1 cellular context compared by ENCODE assay signal in genomic region chr2:101310591-101311389, GRCh38.
A peak's percentile ranks its signal among the peaks of the same experiment; 100 is the strongest.
TF ChIP-seq lines count a peak whose summit lies in the region.

No MANE protein-coding gene starts in this region.

TF ChIP-seq in HepG2, 621 proteins besides CTCF, POLR2A, EP300 and RAD21 (continued from another document and continues in another):
- TF ChIP-seq, protein P1, sequence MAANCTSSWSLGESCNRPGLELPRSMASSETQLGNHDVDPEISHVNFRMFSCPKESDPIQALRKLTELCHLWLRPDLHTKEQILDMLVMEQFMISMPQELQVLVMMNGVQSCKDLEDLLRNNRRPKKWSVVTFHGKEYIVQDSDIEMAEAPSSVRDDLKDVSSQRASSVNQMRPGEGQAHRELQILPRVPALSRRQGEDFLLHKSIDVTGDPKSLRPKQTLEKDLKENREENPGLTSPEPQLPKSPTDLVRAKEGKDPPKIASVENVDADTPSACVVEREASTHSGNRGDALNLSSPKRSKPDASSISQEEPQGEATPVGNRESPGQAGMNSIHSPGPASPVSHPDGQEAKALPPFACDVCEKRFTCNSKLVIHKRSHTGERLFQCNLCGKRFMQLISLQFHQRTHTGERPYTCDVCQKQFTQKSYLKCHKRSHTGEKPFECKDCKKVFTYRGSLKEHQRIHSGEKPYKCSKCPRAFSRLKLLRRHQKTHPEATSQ (CRISPR knock-in tag; IDR thresholded peaks at IDR 0.05; ENCODE audit: borderline replicate concordance) = 0 out of 2 replicates have a peak, but pooled peaks have one; percentile 16
- TF ChIP-seq, protein P2, sequence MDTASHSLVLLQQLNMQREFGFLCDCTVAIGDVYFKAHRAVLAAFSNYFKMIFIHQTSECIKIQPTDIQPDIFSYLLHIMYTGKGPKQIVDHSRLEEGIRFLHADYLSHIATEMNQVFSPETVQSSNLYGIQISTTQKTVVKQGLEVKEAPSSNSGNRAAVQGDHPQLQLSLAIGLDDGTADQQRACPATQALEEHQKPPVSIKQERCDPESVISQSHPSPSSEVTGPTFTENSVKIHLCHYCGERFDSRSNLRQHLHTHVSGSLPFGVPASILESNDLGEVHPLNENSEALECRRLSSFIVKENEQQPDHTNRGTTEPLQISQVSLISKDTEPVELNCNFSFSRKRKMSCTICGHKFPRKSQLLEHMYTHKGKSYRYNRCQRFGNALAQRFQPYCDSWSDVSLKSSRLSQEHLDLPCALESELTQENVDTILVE (CRISPR knock-in tag; IDR thresholded peaks at IDR 0.05) = no peak
- TF ChIP-seq ZNF703 (CRISPR knock-in tag; IDR thresholded peaks at IDR 0.05; ENCODE audit: borderline replicate concordance) (no peak), RNF219 (CRISPR knock-in tag; IDR thresholded peaks at IDR 0.05) (no peak), NFRKB (IDR thresholded peaks at IDR 0.05) (no peak), BCL3 (CRISPR knock-in tag; IDR thresholded peaks at IDR 0.05) (no peak), GFI1 (CRISPR knock-in tag; IDR thresholded peaks at IDR 0.05; ENCODE audit: borderline replicate concordance) (no peak), ZNF546 (CRISPR knock-in tag; conservative IDR thresholded peaks at IDR 0.05) (no peak), CREB3 (CRISPR knock-in tag; IDR thresholded peaks at IDR 0.05) (no peak), ZNF761 (CRISPR knock-in tag; conservative IDR thresholded peaks at IDR 0.05) (no peak), KDM2A (CRISPR knock-in tag; IDR thresholded peaks at IDR 0.05; ENCODE audit: borderline replicate concordance, low read depth) (no peak), ZNF282 (IDR thresholded peaks at IDR 0.05; ENCODE audit: partially characterized antibody) (no peak), ZNF737 (CRISPR knock-in tag; IDR thresholded peaks at IDR 0.05; ENCODE audit: borderline replicate concordance) (no peak), ZNF30 (CRISPR knock-in tag; IDR thresholded peaks at IDR 0.05) (no peak), SP1 (IDR thresholded peaks at IDR 0.05) (no peak), SP1 (CRISPR knock-in tag; IDR thresholded peaks at IDR 0.05) (no peak), CAMTA2 (CRISPR knock-in tag; IDR thresholded peaks at IDR 0.05; ENCODE audit: borderline replicate concordance) (no peak), TCF7L2 (IDR thresholded peaks at IDR 0.05; ENCODE audit: low read depth, low read length) (no peak), ZFP62 (CRISPR knock-in tag; IDR thresholded peaks at IDR 0.05) (no peak), IRF9 (CRISPR knock-in tag; IDR thresholded peaks at IDR 0.05; ENCODE audit: borderline replicate concordance) (no peak), ERF (CRISPR knock-in tag; IDR thresholded peaks at IDR 0.05) (no peak), HHEX (CRISPR knock-in tag; IDR thresholded peaks at IDR 0.05) (no peak), HMG20B (CRISPR knock-in tag; conservative IDR thresholded peaks at IDR 0.05) (no peak), ISL2 (CRISPR knock-in tag; IDR thresholded peaks at IDR 0.05) (peak; percentile 20; the same call in 1 of the 2 replicates), ZNF121 (CRISPR knock-in tag; IDR thresholded peaks at IDR 0.05) (no peak), ZFAT (CRISPR knock-in tag; conservative IDR thresholded peaks at IDR 0.05) (no peak), ZNF572 (CRISPR knock-in tag; IDR thresholded peaks at IDR 0.05) (no peak), RELA (CRISPR knock-in tag; IDR thresholded peaks at IDR 0.05) (no peak), ZNF3 (CRISPR knock-in tag; IDR thresholded peaks at IDR 0.05) (no peak), NFE2L1 (CRISPR knock-in tag; IDR thresholded peaks at IDR 0.05; ENCODE audit: borderline replicate concordance) (no peak), RAD51 (IDR thresholded peaks at IDR 0.05; ENCODE audit: borderline replicate concordance) (no peak), GABPA (IDR thresholded peaks at IDR 0.05; ENCODE audit: low read depth, low read length) (no peak), GABPA (CRISPR knock-in tag; IDR thresholded peaks at IDR 0.05; ENCODE audit: low read depth) (peak; percentile 10; the same call in 1 of the 2 replicates), ZNF138 (CRISPR knock-in tag; IDR thresholded peaks at IDR 0.05; ENCODE audit: low read depth) (no peak), FOXC1 (CRISPR knock-in tag; IDR thresholded peaks at IDR 0.05; ENCODE audit: borderline replicate concordance) (0 out of 2 replicates have a peak, but pooled peaks have one; percentile 3), MEIS1 (CRISPR knock-in tag; IDR thresholded peaks at IDR 0.05; ENCODE audit: borderline replicate concordance) (no peak), NCOA2 (CRISPR knock-in tag; IDR thresholded peaks at IDR 0.05) (no peak; the same call in 1 of the 2 replicates), ASH2L (IDR thresholded peaks at IDR 0.05; ENCODE audit: insufficient read length, low read depth, low read length) (peak; percentile 66), TBX3 (IDR thresholded peaks at IDR 0.05; ENCODE audit: borderline replicate concordance) (no peak), ZNF660 (CRISPR knock-in tag; IDR thresholded peaks at IDR 0.05; ENCODE audit: borderline replicate concordance, low read depth) (no peak), KMT2A (CRISPR knock-in tag; IDR thresholded peaks at IDR 0.05) (no peak), FOSL1 (CRISPR knock-in tag; IDR thresholded peaks at IDR 0.05; ENCODE audit: borderline replicate concordance) (no peak), ZNF326 (CRISPR knock-in tag; IDR thresholded peaks at IDR 0.05; ENCODE audit: borderline replicate concordance) (no peak), SIN3B (IDR thresholded peaks at IDR 0.05; ENCODE audit: low read length) (no peak), PHF5A (CRISPR knock-in tag; IDR thresholded peaks at IDR 0.05; ENCODE audit: low read depth, unreplicated experiment) (no peak), RXRA (CRISPR knock-in tag; IDR thresholded peaks at IDR 0.05) (no peak), ZNF883 (CRISPR knock-in tag; IDR thresholded peaks at IDR 0.05; ENCODE audit: not compliant biosample characterization) (no peak), CCAR2 (optimal IDR thresholded peaks at IDR 0.05; ENCODE audit: low read depth, low read length) (no peak), PHF21A (CRISPR knock-in tag; IDR thresholded peaks at IDR 0.05) (no peak)
- TF ChIP-seq, protein P3, sequence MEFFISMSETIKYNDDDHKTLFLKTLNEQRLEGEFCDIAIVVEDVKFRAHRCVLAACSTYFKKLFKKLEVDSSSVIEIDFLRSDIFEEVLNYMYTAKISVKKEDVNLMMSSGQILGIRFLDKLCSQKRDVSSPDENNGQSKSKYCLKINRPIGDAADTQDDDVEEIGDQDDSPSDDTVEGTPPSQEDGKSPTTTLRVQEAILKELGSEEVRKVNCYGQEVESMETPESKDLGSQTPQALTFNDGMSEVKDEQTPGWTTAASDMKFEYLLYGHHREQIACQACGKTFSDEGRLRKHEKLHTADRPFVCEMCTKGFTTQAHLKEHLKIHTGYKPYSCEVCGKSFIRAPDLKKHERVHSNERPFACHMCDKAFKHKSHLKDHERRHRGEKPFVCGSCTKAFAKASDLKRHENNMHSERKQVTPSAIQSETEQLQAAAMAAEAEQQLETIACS (CRISPR knock-in tag; IDR thresholded peaks at IDR 0.05) = no peak
- TF ChIP-seq, protein P4, sequence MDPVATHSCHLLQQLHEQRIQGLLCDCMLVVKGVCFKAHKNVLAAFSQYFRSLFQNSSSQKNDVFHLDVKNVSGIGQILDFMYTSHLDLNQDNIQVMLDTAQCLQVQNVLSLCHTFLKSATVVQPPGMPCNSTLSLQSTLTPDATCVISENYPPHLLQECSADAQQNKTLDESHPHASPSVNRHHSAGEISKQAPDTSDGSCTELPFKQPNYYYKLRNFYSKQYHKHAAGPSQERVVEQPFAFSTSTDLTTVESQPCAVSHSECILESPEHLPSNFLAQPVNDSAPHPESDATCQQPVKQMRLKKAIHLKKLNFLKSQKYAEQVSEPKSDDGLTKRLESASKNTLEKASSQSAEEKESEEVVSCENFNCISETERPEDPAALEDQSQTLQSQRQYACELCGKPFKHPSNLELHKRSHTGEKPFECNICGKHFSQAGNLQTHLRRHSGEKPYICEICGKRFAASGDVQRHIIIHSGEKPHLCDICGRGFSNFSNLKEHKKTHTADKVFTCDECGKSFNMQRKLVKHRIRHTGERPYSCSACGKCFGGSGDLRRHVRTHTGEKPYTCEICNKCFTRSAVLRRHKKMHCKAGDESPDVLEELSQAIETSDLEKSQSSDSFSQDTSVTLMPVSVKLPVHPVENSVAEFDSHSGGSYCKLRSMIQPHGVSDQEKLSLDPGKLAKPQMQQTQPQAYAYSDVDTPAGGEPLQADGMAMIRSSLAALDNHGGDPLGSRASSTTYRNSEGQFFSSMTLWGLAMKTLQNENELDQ (CRISPR knock-in tag; IDR thresholded peaks at IDR 0.05; ENCODE audit: borderline replicate concordance) = no peak
- TF ChIP-seq, protein P5, sequence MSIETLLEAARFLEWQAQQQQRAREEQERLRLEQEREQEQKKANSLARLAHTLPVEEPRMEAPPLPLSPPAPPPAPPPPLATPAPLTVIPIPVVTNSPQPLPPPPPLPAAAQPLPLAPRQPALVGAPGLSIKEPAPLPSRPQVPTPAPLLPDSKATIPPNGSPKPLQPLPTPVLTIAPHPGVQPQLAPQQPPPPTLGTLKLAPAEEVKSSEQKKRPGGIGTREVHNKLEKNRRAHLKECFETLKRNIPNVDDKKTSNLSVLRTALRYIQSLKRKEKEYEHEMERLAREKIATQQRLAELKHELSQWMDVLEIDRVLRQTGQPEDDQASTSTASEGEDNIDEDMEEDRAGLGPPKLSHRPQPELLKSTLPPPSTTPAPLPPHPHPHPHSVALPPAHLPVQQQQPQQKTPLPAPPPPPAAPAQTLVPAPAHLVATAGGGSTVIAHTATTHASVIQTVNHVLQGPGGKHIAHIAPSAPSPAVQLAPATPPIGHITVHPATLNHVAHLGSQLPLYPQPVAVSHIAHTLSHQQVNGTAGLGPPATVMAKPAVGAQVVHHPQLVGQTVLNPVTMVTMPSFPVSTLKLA (IDR thresholded peaks at IDR 0.05) = no peak
- TF ChIP-seq, protein P6, sequence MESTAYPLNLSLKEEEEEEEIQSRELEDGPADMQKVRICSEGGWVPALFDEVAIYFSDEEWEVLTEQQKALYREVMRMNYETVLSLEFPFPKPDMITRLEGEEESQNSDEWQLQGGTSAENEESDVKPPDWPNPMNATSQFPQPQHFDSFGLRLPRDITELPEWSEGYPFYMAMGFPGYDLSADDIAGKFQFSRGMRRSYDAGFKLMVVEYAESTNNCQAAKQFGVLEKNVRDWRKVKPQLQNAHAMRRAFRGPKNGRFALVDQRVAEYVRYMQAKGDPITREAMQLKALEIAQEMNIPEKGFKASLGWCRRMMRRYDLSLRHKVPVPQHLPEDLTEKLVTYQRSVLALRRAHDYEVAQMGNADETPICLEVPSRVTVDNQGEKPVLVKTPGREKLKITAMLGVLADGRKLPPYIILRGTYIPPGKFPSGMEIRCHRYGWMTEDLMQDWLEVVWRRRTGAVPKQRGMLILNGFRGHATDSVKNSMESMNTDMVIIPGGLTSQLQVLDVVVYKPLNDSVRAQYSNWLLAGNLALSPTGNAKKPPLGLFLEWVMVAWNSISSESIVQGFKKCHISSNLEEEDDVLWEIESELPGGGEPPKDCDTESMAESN (CRISPR knock-in tag; conservative IDR thresholded peaks at IDR 0.05) = no peak
- TF ChIP-seq, protein P7, sequence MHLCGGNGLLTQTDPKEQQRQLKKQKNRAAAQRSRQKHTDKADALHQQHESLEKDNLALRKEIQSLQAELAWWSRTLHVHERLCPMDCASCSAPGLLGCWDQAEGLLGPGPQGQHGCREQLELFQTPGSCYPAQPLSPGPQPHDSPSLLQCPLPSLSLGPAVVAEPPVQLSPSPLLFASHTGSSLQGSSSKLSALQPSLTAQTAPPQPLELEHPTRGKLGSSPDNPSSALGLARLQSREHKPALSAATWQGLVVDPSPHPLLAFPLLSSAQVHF (CRISPR knock-in tag; IDR thresholded peaks at IDR 0.05) = no peak
- TF ChIP-seq, protein P8, sequence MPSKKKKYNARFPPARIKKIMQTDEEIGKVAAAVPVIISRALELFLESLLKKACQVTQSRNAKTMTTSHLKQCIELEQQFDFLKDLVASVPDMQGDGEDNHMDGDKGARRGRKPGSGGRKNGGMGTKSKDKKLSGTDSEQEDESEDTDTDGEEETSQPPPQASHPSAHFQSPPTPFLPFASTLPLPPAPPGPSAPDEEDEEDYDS (CRISPR knock-in tag; IDR thresholded peaks at IDR 0.05) = no peak
- TF ChIP-seq, protein P9, sequence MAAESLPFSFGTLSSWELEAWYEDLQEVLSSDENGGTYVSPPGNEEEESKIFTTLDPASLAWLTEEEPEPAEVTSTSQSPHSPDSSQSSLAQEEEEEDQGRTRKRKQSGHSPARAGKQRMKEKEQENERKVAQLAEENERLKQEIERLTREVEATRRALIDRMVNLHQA (CRISPR knock-in tag; IDR thresholded peaks at IDR 0.05) = no peak
